In the genomic region with DNA sequence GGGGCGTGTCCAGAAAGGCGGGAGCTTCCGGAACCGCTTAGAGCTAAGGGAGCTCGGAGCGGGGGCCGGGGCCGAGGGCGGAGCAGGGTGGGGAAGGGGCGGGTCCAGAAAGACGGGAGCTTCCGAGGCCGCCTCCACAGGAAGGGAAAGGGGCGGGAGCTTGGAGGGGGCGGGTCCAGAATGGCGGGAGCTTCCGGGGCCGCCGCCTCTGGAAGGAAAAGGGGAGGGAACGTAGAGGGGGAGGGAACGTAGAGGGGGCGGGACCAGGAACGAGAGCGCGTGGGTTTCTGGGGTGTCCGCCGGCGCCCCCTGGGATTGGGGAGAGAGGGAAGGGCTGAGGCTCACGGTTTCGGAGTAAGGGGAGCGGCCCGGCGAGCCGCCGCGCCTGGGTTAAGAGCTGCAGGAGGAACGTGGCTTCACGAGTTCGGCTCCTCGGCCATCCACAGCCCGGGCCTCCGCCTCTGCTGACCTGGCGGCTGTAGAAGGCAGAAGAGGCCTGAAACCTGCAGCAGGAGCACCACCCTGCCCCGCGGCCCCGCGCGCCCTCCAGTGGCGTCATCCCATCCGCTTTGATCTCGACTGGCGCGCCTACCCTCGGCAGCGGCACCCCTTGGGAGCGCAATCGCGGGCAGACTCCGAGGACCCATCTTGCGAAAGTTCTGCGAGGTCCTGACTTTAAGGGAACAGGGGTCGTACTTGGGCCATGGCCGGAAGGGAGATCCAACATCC, we compare ENCODE assay signal across 8 cellular contexts. TPM values are rescaled to one million over a fixed set of nuclear protein-coding genes. Genes with fewer than 3 reads are reported as not detected.
DNase-seq lines count a peak whose midpoint lies in the region; ATAC-seq, FAIRE-seq and TF ChIP-seq lines count a peak whose summit lies in the region.

No MANE protein-coding gene starts in this region.

- no peaks in the 10 kb centered on the region for H3K27me3 Mint-ChIP-seq in naive thymus-derived CD8-positive, alpha-beta T cell
- H3K27me3 Mint-ChIP-seq in stimulated activated naive B cell treated with anti-CD40 and anti-IgM and Interleukin-4, amounts not matched to agents 10 μg/mL and 1 μg/mL and 100 μg/mL, for 72 hours, result no peaks in the 10 kb centered on the region

- DNase-seq in EH (ENCODE audit: low read depth) (peak; percentile 98), Kasumi-1 (lab: John Stamatoyannopoulos, UW) (peak; percentile 93 to 97), RCC 7860 (ENCODE audit: low spot score) (peak; percentile 90), fibroblast of mammary gland (ENCODE audit: low read depth) (peak; percentile 96)
- peak; percentile 97 to 98 for DNase-seq in activated T-helper 1 cell treated with anti-CD3 and anti-CD28 coated beads, Interleukin-2, amount 50 U/mL, for 16 hours (ENCODE audit: low read depth in 1 of 2, low spot score in 1 of 2)
- DNase-seq in naive thymus-derived CD8-positive, alpha-beta T cell, result peak; percentile 86 to 98 (median 96)
- peak; percentile 92 for DNase-seq in stimulated activated naive B cell treated with anti-CD40 and anti-IgM and Interleukin-4, amounts not matched to agents 10 μg/mL and 1 μg/mL and 100 μg/mL, for 72 hours

- POLR2A ChIA-PET in naive thymus-derived CD8-positive, alpha-beta T cell (lab: Charles Lee), result interaction anchor here (0.5 to 5.7 kb wide), 35 partner anchors 11 to 672 kb away, joined by 3 to 112 read pairs (median 5); a partner anchor contains a TSS

- peak overlapping the region; percentile 91 to 98 (median 96) for H3K27ac Mint-ChIP-seq in naive thymus-derived CD8-positive, alpha-beta T cell
- peak overlapping the region; percentile 97 for H3K27ac Mint-ChIP-seq in stimulated activated naive B cell treated with anti-CD40 and anti-IgM and Interleukin-4, amounts not matched to agents 10 μg/mL and 1 μg/mL and 100 μg/mL, for 72 hours

- peak; percentile 36 for TF ChIP-seq CTCF in fibroblast of mammary gland (conservative IDR thresholded peaks at IDR 0.05; ENCODE audit: control insufficient read depth, insufficient read depth, low read depth, low read length)

- no peaks in the 10 kb centered on the region for H3K36me3 Mint-ChIP-seq in naive thymus-derived CD8-positive, alpha-beta T cell
- H3K36me3 Mint-ChIP-seq in stimulated activated naive B cell treated with anti-CD40 and anti-IgM and Interleukin-4, amounts not matched to agents 10 μg/mL and 1 μg/mL and 100 μg/mL, for 72 hours, result no peaks in the 10 kb centered on the region

- H3K4me1 Mint-ChIP-seq in naive thymus-derived CD8-positive, alpha-beta T cell, result peaks cover 5 to 37% (median 20%) of the 10 kb centered on the region in 4 donors
- H3K4me1 Mint-ChIP-seq in stimulated activated naive B cell treated with anti-CD40 and anti-IgM and Interleukin-4, amounts not matched to agents 10 μg/mL and 1 μg/mL and 100 μg/mL, for 72 hours, result peaks cover 24 to 50% of the 10 kb centered on the region in 2 donors

- H3K4me3 Mint-ChIP-seq in naive thymus-derived CD8-positive, alpha-beta T cell, result peak overlapping the region; percentile 88 to 96 (median 92)
- H3K4me3 Mint-ChIP-seq in stimulated activated naive B cell treated with anti-CD40 and anti-IgM and Interleukin-4, amounts not matched to agents 10 μg/mL and 1 μg/mL and 100 μg/mL, for 72 hours, result peak overlapping the region; percentile 89 to 98

- H3K4me3 ChIP-seq in fibroblast of mammary gland (ENCODE audit: control insufficient read depth, low read depth, low read length), result peak overlapping the region; percentile 75

- FAIRE-seq in RCC 7860 (lab: Jason Lieb, UNC), result peak; percentile 78

- no peaks in the 10 kb centered on the region for H3K9me3 Mint-ChIP-seq in naive thymus-derived CD8-positive, alpha-beta T cell
- peaks cover 0 to 3% of the 10 kb centered on the region in 2 donors for H3K9me3 Mint-ChIP-seq in stimulated activated naive B cell treated with anti-CD40 and anti-IgM and Interleukin-4, amounts not matched to agents 10 μg/mL and 1 μg/mL and 100 μg/mL, for 72 hours

- peak; percentile 67 for ATAC-seq in GM21825 (IDR thresholded peaks at IDR 0.05; ENCODE audit: unreplicated experiment)
- peak; percentile 83 to 86 for ATAC-seq in naive thymus-derived CD8-positive, alpha-beta T cell
- peak; percentile 81 to 86 for ATAC-seq in stimulated activated naive B cell treated with anti-CD40 and anti-IgM and Interleukin-4, amounts not matched to agents 10 μg/mL and 1 μg/mL and 100 μg/mL, for 72 hours (replicated peaks)

RNA-seq across cellular contexts. Expression of a gene that starts 22.9 kb away (rescaled TPM):
- 1 to 10 TPM; 1.5 TPM for total RNA-seq in naive thymus-derived CD8-positive, alpha-beta T cell
- 1 to 10 TPM in 2 of 3 donors, under 1 TPM in 1; 0.47 to 2.7 (median 1.2) TPM for polyA plus RNA-seq in naive thymus-derived CD8-positive, alpha-beta T cell

RNA-seq across cellular contexts. Expression of a gene that starts 36.2 kb away (rescaled TPM):
- total RNA-seq in naive thymus-derived CD8-positive, alpha-beta T cell, result 10 to 100 TPM; 23.7 to 24.5 TPM
- 10 to 100 TPM in 2 of 3 donors, 1 to 10 TPM in 1; 8.2 to 12.3 (median 10.7) TPM for polyA plus RNA-seq in naive thymus-derived CD8-positive, alpha-beta T cell

RNA-seq across cellular contexts. Expression of a gene that starts 36.5 kb away (rescaled TPM):
- total RNA-seq in naive thymus-derived CD8-positive, alpha-beta T cell, result 10 to 100 TPM; 75.6 to 79.7 TPM
- 10 to 100 TPM; 21.8 to 24.7 (median 24.4) TPM for polyA plus RNA-seq in naive thymus-derived CD8-positive, alpha-beta T cell

Comparison
In these comparisons a context has a peak if more than half of its experiments do, and no peak if none do; other contexts are left out.
1. Peak in every context shown above with its lines: DNase-seq, ATAC-seq and H3K4me3 ChIP-seq.